Comparison of ENCODE assay signal across 23 cellular contexts in genomic region chr21:41805038-41805437, GRCh38. TPM values are rescaled to one million over a fixed set of nuclear protein-coding genes. Genes with fewer than 3 reads are reported as not detected.
A peak's percentile ranks its signal among the peaks of the same experiment; 100 is the strongest.
DNase-seq lines count a peak whose midpoint lies in the region; ATAC-seq, FAIRE-seq and TF ChIP-seq lines count a peak whose summit lies in the region.
"Had no signal": no experiment of that assay in that cellular context is flagged by ENCODE, and none has a peak within 500 bp of the region (broad histone marks: within the 10 kb centered on the region; RNA-seq: fewer than 3 reads in every experiment).

No MANE protein-coding gene starts in this region.

- H3K36me3 ChIP-seq in K562 (ENCODE audit: control insufficient read depth, insufficient read depth, low read length) (peaks cover 47% of the 10 kb centered on the region; the same call in 2 of the 3 replicates), adrenal gland (replicated peaks in 1 of 2) (peaks cover 0 to 17% of the 10 kb centered on the region in 2 donors)
- peaks cover 5% of the 10 kb centered on the region for H3K36me3 ChIP-seq in CD8-positive, alpha-beta memory T cell (ENCODE audit: insufficient read depth, low read length)

- TF ChIP-seq CTCF in K562 (IDR thresholded peaks at IDR 0.05 in 2 of 3, conservative IDR thresholded peaks at IDR 0.05 in 1 of 3; ENCODE audit: insufficient read depth in 2 of 3, low read depth in 1 of 3, low read length in 3 of 3) (no peak), nephron progenitor cell (IDR thresholded peaks at IDR 0.05) (no peak), adrenal gland (IDR thresholded peaks at IDR 0.05) (no peak)

- peaks cover 3% of the 10 kb centered on the region for H3K4me1 Mint-ChIP-seq in activated T-cell treated with anti-CD3 and anti-CD28 coated beads, Interleukin-2, amount 50 U/mL, for 24 hours (ENCODE audit: low read depth)
- no peaks in the 10 kb centered on the region for H3K4me1 Mint-ChIP-seq in activated T-cell treated with anti-CD3 and anti-CD28 coated beads, Interleukin-2, amount 50 U/mL, for 72 hours (ENCODE audit: low read depth)
- H3K4me1 Mint-ChIP-seq in nephron progenitor cell = peaks cover 11% of the 10 kb centered on the region
- H3K4me1 Mint-ChIP-seq in CD8-positive, alpha-beta memory T cell = peaks cover 0 to 7% (median 2%) of the 10 kb centered on the region in 3 donors

- CTCF ChIA-PET in K562 (lab: Yijun Ruan, JAX; ENCODE audit: low intra/inter-chr PET ratio) = interaction anchor here (0.6 kb wide), 1 partner anchor 1039 kb away, joined by 3 read pairs; no protein-coding TSS in a partner anchor
- CTCF ChIA-PET in CD8-positive, alpha-beta memory T cell (lab: Charles Lee) = no interaction called here

- no peak for TF ChIP-seq EP300 in K562 (IDR thresholded peaks at IDR 0.05; ENCODE audit: low read length)

- peaks cover 8% of the 10 kb centered on the region for H3K9me3 Mint-ChIP-seq in activated T-cell treated with anti-CD3 and anti-CD28 coated beads, Interleukin-2, amount 50 U/mL, for 24 hours
- H3K9me3 Mint-ChIP-seq in activated T-cell treated with anti-CD3 and anti-CD28 coated beads, Interleukin-2, amount 50 U/mL, for 72 hours = peaks cover 0 to 6% of the 10 kb centered on the region in 2 donors
- peaks cover 6% of the 10 kb centered on the region for H3K9me3 Mint-ChIP-seq in nephron progenitor cell
- H3K9me3 Mint-ChIP-seq in CD8-positive, alpha-beta memory T cell = peaks cover 0 to 3% (median 0%) of the 10 kb centered on the region in 5 donors

- H3K4me1 ChIP-seq in K562 (replicated peaks in 1 of 2; ENCODE audit: control insufficient read depth in 2 of 2, insufficient read depth in 2 of 2, low read length in 2 of 2) = peaks cover 0 to 2% of the 10 kb centered on the region in 2 experiments; a peak in 1 of 5 replicates
- no peaks in the 10 kb centered on the region for H3K4me1 ChIP-seq in CD8-positive, alpha-beta memory T cell (ENCODE audit: insufficient read depth, low read length)
- no peaks in the 10 kb centered on the region for H3K4me1 ChIP-seq in adrenal gland (replicated peaks in 1 of 2)
- H3K4me1 ChIP-seq: A549, BE2C, Caco-2 had no signal

- H3K27me3 Mint-ChIP-seq in activated T-cell treated with anti-CD3 and anti-CD28 coated beads, Interleukin-2, amount 50 U/mL, for 24 hours = no peaks in the 10 kb centered on the region
- H3K27me3 Mint-ChIP-seq in activated T-cell treated with anti-CD3 and anti-CD28 coated beads, Interleukin-2, amount 50 U/mL, for 72 hours (ENCODE audit: low read depth) = no peaks in the 10 kb centered on the region
- no peaks in the 10 kb centered on the region for H3K27me3 Mint-ChIP-seq in nephron progenitor cell (ENCODE audit: low read depth, poor library complexity)
- no peaks in the 10 kb centered on the region for H3K27me3 Mint-ChIP-seq in CD8-positive, alpha-beta memory T cell
- H3K27me3 Mint-ChIP-seq: CD4-positive, alpha-beta memory T cell had no signal

- H3K9me3 ChIP-seq in K562 (replicated peaks; ENCODE audit: control insufficient read depth, insufficient read depth, low read depth, low read length) (no peaks in the 10 kb centered on the region), adrenal gland (replicated peaks in 1 of 3) (no peaks in the 10 kb centered on the region)
- H3K9me3 ChIP-seq in CD8-positive, alpha-beta memory T cell (ENCODE audit: low read length) = no peaks in the 10 kb centered on the region
- H3K9me3 ChIP-seq: A549; BE2C; BLaER1 treated with 17β-estradiol and CSF1 and Interleukin-3, amounts not matched to agents 10 nM and 100 nM; Caco-2 had no signal

- TF ChIP-seq RAD21 in K562 (CRISPR knock-in tag; conservative IDR thresholded peaks at IDR 0.05 in 1 of 2, IDR thresholded peaks at IDR 0.05 in 1 of 2) = no peak

- in situ Hi-C loops in K562 (cut with MboI) = no loop called here

- H3K9me1 ChIP-seq in K562 (ENCODE audit: control insufficient read depth, insufficient read depth, low read length) = peaks cover 4% of the 10 kb centered on the region

- H3K27ac ChIP-seq in K562 (ENCODE audit: extremely low read depth, low read depth, low read length) = no peak overlapping the region
- no peak overlapping the region for H3K27ac ChIP-seq in CD8-positive, alpha-beta memory T cell (ENCODE audit: low read depth, low read length)
- H3K27ac ChIP-seq in adrenal gland = no peak overlapping the region
- H3K27ac ChIP-seq: 22Rv1; A549; BLaER1 treated with 17β-estradiol and CSF1 and Interleukin-3, amounts not matched to agents 10 nM and 100 nM; GM23248 had no signal

- no peak overlapping the region for H3K4me2 ChIP-seq in K562 (ENCODE audit: insufficient read depth, low read length)
- H3K4me2 ChIP-seq: A549; BLaER1 treated with 17β-estradiol and CSF1 and Interleukin-3, amounts not matched to agents 10 nM and 100 nM had no signal

- H3K27ac Mint-ChIP-seq in activated T-cell treated with anti-CD3 and anti-CD28 coated beads, Interleukin-2, amount 50 U/mL, for 24 hours = peak overlapping the region; percentile 20
- no peak overlapping the region for H3K27ac Mint-ChIP-seq in activated T-cell treated with anti-CD3 and anti-CD28 coated beads, Interleukin-2, amount 50 U/mL, for 72 hours
- H3K27ac Mint-ChIP-seq in nephron progenitor cell = peak overlapping the region; percentile 60
- H3K27ac Mint-ChIP-seq in CD8-positive, alpha-beta memory T cell = peak overlapping the region in 1 of 8 donors; percentile 21

- no peak overlapping the region for H3K4me3 Mint-ChIP-seq in activated T-cell treated with anti-CD3 and anti-CD28 coated beads, Interleukin-2, amount 50 U/mL, for 24 hours
- no peak overlapping the region for H3K4me3 Mint-ChIP-seq in activated T-cell treated with anti-CD3 and anti-CD28 coated beads, Interleukin-2, amount 50 U/mL, for 72 hours
- H3K4me3 Mint-ChIP-seq in nephron progenitor cell = no peak overlapping the region
- no peak overlapping the region for H3K4me3 Mint-ChIP-seq in CD8-positive, alpha-beta memory T cell
- H3K4me3 Mint-ChIP-seq: CD14-positive monocyte; CD4-positive, alpha-beta memory T cell had no signal

- H3K27me3 ChIP-seq in K562 (ENCODE audit: control insufficient read depth in 2 of 2, insufficient read depth in 2 of 2, low read length in 2 of 2) = no peaks in the 10 kb centered on the region
- H3K27me3 ChIP-seq in CD8-positive, alpha-beta memory T cell (ENCODE audit: insufficient read depth, low read length, poor library complexity, severe bottlenecking) = no peaks in the 10 kb centered on the region
- H3K27me3 ChIP-seq in adrenal gland = no peaks in the 10 kb centered on the region
- H3K27me3 ChIP-seq: BE2C; BLaER1 treated with 17β-estradiol and CSF1 and Interleukin-3, amounts not matched to agents 10 nM and 100 nM had no signal

- FAIRE-seq in K562 (lab: Jason Lieb, UNC) = no peak
- FAIRE-seq: A549, G401.6, GM19239, H1 had no signal

- H3K79me2 ChIP-seq in K562 (ENCODE audit: control insufficient read depth, insufficient read depth, low read length) = no peaks in the 10 kb centered on the region

- intact Hi-C loops in K562 (cut with micrococcal nuclease) (no loop called here), adrenal gland (cut with DNase I) (no loop called here)

- no peak overlapping the region for H2AFZ ChIP-seq in K562 (ENCODE audit: low read depth, low read length)
- H2AFZ ChIP-seq: GM23248 had no signal

- no peak for DNase-seq in activated T-cell treated with anti-CD3 and anti-CD28 coated beads, Interleukin-2, amount 50 U/mL, for 24 hours
- DNase-seq in activated T-cell treated with anti-CD3 and anti-CD28 coated beads, Interleukin-2, amount 50 U/mL, for 72 hours = no peak
- DNase-seq in K562 (ENCODE audit: extremely low read depth in 1 of 4, low spot score in 3 of 4) = no peak
- DNase-seq in nephron progenitor cell = no peak
- DNase-seq in CD8-positive, alpha-beta memory T cell = no peak
- DNase-seq in adrenal gland = no peak
- DNase-seq: ACHN; AML-193; BE2C; Caco-2; CD4-positive, alpha-beta memory T cell; DMS153; DND-41; GM23248; HCEC 1CT had no signal

- peaks cover 83% of the 10 kb centered on the region for H3K36me3 Mint-ChIP-seq in activated T-cell treated with anti-CD3 and anti-CD28 coated beads, Interleukin-2, amount 50 U/mL, for 24 hours (ENCODE audit: low read depth)
- peaks cover 6 to 9% of the 10 kb centered on the region in 2 donors for H3K36me3 Mint-ChIP-seq in activated T-cell treated with anti-CD3 and anti-CD28 coated beads, Interleukin-2, amount 50 U/mL, for 72 hours (ENCODE audit: insufficient read depth in 2 of 2)
- peaks cover 55% of the 10 kb centered on the region for H3K36me3 Mint-ChIP-seq in nephron progenitor cell (ENCODE audit: low read depth)
- H3K36me3 Mint-ChIP-seq in CD8-positive, alpha-beta memory T cell = peaks cover 7 to 71% (median 22%) of the 10 kb centered on the region in 3 donors

- no TSS peak for BruUV-seq in K562 (replicated peaks; lab: Mats Ljungman, UMichigan)

- no peak for ATAC-seq in activated T-cell treated with anti-CD3 and anti-CD28 coated beads, Interleukin-2, amount 50 U/mL, for 72 hours (replicated peaks in 1 of 2)
- ATAC-seq in K562 (no peak), HG03520 (IDR thresholded peaks at IDR 0.05; ENCODE audit: unreplicated experiment) (no peak)
- ATAC-seq: A549 had no signal

- 58% methylated on average over 10 of the region's 10 CpGs for WGBS in K562 (ENCODE audit: insufficient coverage, low coverage, missing lambda C conversion rate)
- 62 to 69% (median 64%) methylated on average over 10 of the region's 10 CpGs for WGBS in adrenal gland, 4 donors

- H3K4me3 ChIP-seq in K562 = no peak overlapping the region
- H3K4me3 ChIP-seq in CD8-positive, alpha-beta memory T cell (ENCODE audit: low read length) = no peak overlapping the region
- no peak overlapping the region for H3K4me3 ChIP-seq in adrenal gland
- H3K4me3 ChIP-seq: A549; BLaER1 treated with 17β-estradiol and CSF1 and Interleukin-3, amounts not matched to agents 10 nM and 100 nM; GM23248 had no signal

- POLR2A ChIA-PET in K562 (lab: Yijun Ruan, JAX) = no interaction called here
- POLR2A ChIA-PET in CD8-positive, alpha-beta memory T cell (lab: Charles Lee) = no interaction called here

- H3K9ac ChIP-seq in K562 (ENCODE audit: insufficient read depth in 1 of 2, low read depth in 2 of 2, low read length in 2 of 2) = no peak overlapping the region
- H3K9ac ChIP-seq: BLaER1 treated with 17β-estradiol and CSF1 and Interleukin-3, amounts not matched to agents 10 nM and 100 nM; GM23248 had no signal

- no peaks in the 10 kb centered on the region for H4K20me1 ChIP-seq in K562 (replicated peaks; ENCODE audit: control insufficient read depth, insufficient read depth, low read length)

- TF ChIP-seq POLR2A in K562 (conservative IDR thresholded peaks at IDR 0.05) = no peak
- no peak for TF ChIP-seq POLR2A in adrenal gland (IDR thresholded peaks at IDR 0.05)

RNA-seq across cellular contexts. Expression of gene RIPK4, which starts 38.2 kb away (rescaled TPM):
- total RNA-seq in activated T-cell treated with anti-CD3 and anti-CD28 coated beads, Interleukin-2, amount 50 U/mL, for 72 hours = under 1 TPM; 0.46 to 0.60 TPM
- total RNA-seq in K562 (2011; cell fraction: chromatin; rRNA removed; ENCODE audit: low replicate concordance) = not detected in 2 replicates
- not detected in 2 replicates for total RNA-seq in K562 (2011; cell fraction: nucleolus; rRNA removed)
- 0.07 TPM in 1 of 2 replicates, not detected in the other for total RNA-seq in K562 (2011; cell fraction: nucleoplasm; rRNA removed)
- total RNA-seq in K562 (2014; rRNA removed) = not detected in 2 replicates
- total RNA-seq in K562 (2014; rRNA removed; fragmentation: Illumina TruSeq; extraction: Trizol) = not detected in 2 replicates
- not detected in 2 replicates for total RNA-seq in K562 (2015; rRNA removed; fragmentation: Illumina TruSeq; extraction: Trizol)
- 0.09 TPM in 1 of 2 replicates, not detected in the other for total RNA-seq in K562 (2021)
- polyA plus RNA-seq in K562 (2011; rRNA removed) = not detected in 2 replicates
- polyA plus RNA-seq in K562 (2011; cell fraction: cytosol; rRNA removed) = not detected in 2 replicates
- polyA plus RNA-seq in K562 (2011; cell fraction: nucleus; rRNA removed) = not detected in 2 replicates
- polyA plus RNA-seq in K562 (2012) = not detected in 2 replicates
- not detected in 2 replicates for polyA plus RNA-seq in K562 (2014; fragmentation: Illumina TruSeq; extraction: Trizol)
- not detected for polyA plus RNA-seq in K562 (2014; fragmentation: Nextera tagmentation; extraction: Ambion mirVana)
- polyA plus RNA-seq in K562 (2014; rRNA removed) = not detected in 2 replicates
- not detected in 2 replicates for polyA minus RNA-seq in K562 (2011; rRNA and poly(A)+ RNA removed)
- not detected in 2 replicates for polyA minus RNA-seq in K562 (2011; cell fraction: cytosol; rRNA and poly(A)+ RNA removed)
- polyA minus RNA-seq in K562 (2011; cell fraction: nucleus; rRNA and poly(A)+ RNA removed) = not detected in 2 replicates
- under 1 TPM in 1 of 2 experiments, not detected in 1; 0.18 TPM for total RNA-seq in CD8-positive, alpha-beta memory T cell
- polyA plus RNA-seq in CD8-positive, alpha-beta memory T cell = not detected
- under 1 TPM in 4 of 8 donors, not detected in 4; 0.07 to 0.18 (median 0.15) TPM for total RNA-seq in adrenal gland
- under 1 TPM; 0.04 to 0.16 (median 0.07) TPM for polyA plus RNA-seq in adrenal gland
